ENCODE assay signal across 10 cellular contexts in the genomic region with DNA sequence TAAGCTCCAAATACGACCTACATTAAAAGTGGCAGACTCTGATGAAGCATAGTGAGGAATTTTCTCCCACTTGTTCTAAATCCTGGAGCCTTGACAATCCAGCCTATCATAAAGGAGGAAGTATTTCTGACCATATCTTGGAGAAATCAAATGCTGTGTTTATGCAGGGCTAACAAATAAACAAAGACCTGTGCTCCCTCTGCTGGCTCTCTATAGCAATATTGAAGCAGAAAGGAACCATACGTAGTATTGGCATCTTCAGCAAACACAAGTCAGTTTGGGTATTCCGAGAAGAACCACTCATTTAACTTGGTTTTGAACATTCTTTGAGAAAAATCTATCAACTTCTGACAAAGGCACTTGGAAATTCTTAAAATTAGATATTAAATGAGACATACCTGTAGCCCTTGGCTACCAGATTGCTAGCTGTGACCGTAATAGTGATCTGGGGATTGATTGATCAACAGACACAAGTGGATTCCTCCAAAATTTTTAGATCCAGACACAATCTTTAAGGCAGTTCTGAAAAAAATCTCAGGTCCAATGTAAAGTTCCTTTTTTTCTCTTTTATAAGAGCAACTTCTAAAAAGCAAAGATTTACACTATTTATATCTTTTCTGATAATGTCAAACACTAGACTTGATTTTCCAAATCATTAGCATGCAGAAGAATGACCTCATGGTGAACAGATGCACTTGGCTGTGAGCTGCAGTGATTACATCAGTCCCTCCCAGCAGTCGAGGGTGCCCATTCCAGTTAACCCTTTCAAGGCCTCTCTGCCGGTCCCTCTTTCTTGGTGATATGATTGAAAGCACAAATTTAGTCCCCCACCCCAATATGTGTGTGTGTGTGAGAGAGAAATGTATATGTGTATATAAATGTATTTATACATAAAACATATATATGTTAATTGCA. TPM values are rescaled to one million over a fixed set of nuclear protein-coding genes. Genes with fewer than 3 reads are reported as not detected.
DNase-seq lines count a peak whose midpoint lies in the region; ATAC-seq and TF ChIP-seq lines count a peak whose summit lies in the region.
"Had no signal": no experiment of that assay in that cellular context is flagged by ENCODE, and none has a peak within 500 bp of the region (broad histone marks: within the 10 kb centered on the region; RNA-seq: fewer than 3 reads in every experiment).

No MANE protein-coding gene starts in this region.

- H4K5ac ChIP-seq in mesendoderm (ENCODE audit: low read length): no peak overlapping the region

- H3K4me1 Mint-ChIP-seq in WTC11: peaks cover 57% of the 10 kb centered on the region

- H2BK120ac ChIP-seq in mesendoderm (ENCODE audit: low read depth, low read length): no peak overlapping the region

- TF ChIP-seq POLR2A in vagina (IDR thresholded peaks at IDR 0.05): no peak

- no peaks in the 10 kb centered on the region for H3K27me3 Mint-ChIP-seq in WTC11 (ENCODE audit: low read depth)

- H3K4ac ChIP-seq in mesendoderm (ENCODE audit: low read depth, low read length): no peak overlapping the region

- intact Hi-C loops in vagina (cut with DNase I): no loop called here

- no peak overlapping the region for H3K56ac ChIP-seq in mesendoderm (ENCODE audit: low read length)

- H3K23ac ChIP-seq in mesendoderm (ENCODE audit: low read length): no peak overlapping the region

- WGBS in mesendoderm (ENCODE audit: extremely low coverage, insufficient coverage, low lambda C conversion rate): no CpG with 5 or more reads among the region's 6 CpGs

- no peaks in the 10 kb centered on the region for H3K36me3 Mint-ChIP-seq in WTC11

- H3K79me1 ChIP-seq in mesendoderm (ENCODE audit: low read length): no peaks in the 10 kb centered on the region

- in situ Hi-C loops in HAP-1 (cut with MboI; ENCODE audit: low sequenced_read_pairs): no loop called here

- H3K9ac ChIP-seq in mesendoderm (ENCODE audit: low read length): no peak overlapping the region

- no peaks in the 10 kb centered on the region for H3K9me3 ChIP-seq in vagina
- no peaks in the 10 kb centered on the region for H3K9me3 ChIP-seq in HAP-1
- H3K9me3 ChIP-seq: sigmoid colon had no signal

- H3K27ac Mint-ChIP-seq in WTC11: no peak overlapping the region

- no peak overlapping the region for H2AK5ac ChIP-seq in mesendoderm (ENCODE audit: low read length)

- H3K4me2 ChIP-seq in mesendoderm (ENCODE audit: low read length): no peak overlapping the region

- H2BK15ac ChIP-seq in mesendoderm (replicated peaks; ENCODE audit: low read depth): no peak overlapping the region

- no peaks in the 10 kb centered on the region for H3K79me2 ChIP-seq in mesendoderm (ENCODE audit: control insufficient read depth, insufficient read depth, low read length)

- H3K4me3 Mint-ChIP-seq in WTC11: no peak overlapping the region

- H3K27me3 ChIP-seq in mesendoderm (ENCODE audit: insufficient read depth, low read length, poor library complexity) (no peaks in the 10 kb centered on the region), vagina (no peaks in the 10 kb centered on the region), HAP-1 (ENCODE audit: low read depth) (no peaks in the 10 kb centered on the region; the same call in 1 of the 2 replicates)
- H3K27me3 ChIP-seq: sigmoid colon had no signal

- H3K4me1 ChIP-seq in mesendoderm (ENCODE audit: control insufficient read depth, low read depth, low read length) (peaks cover 2% of the 10 kb centered on the region), vagina (no peaks in the 10 kb centered on the region), HAP-1 (peaks cover 4% of the 10 kb centered on the region; the same call in 1 of the 2 replicates)
- H3K4me1 ChIP-seq: sigmoid colon had no signal

- H3K4me3 ChIP-seq in mesendoderm (ENCODE audit: low read length): no peak overlapping the region
- H3K4me3 ChIP-seq in vagina: no peak overlapping the region
- no peak overlapping the region for H3K4me3 ChIP-seq in HAP-1
- H3K4me3 ChIP-seq: sigmoid colon had no signal

- H3K36me3 ChIP-seq in mesendoderm (ENCODE audit: control insufficient read depth, insufficient read depth, low read length) (no peaks in the 10 kb centered on the region), vagina (no peaks in the 10 kb centered on the region), HAP-1 (replicated peaks) (no peaks in the 10 kb centered on the region)

- peak; percentile 12 for DNase-seq in EH (ENCODE audit: low read depth)
- DNase-seq in NCI-H128 (lab: John Stamatoyannopoulos, UW; ENCODE audit: unreplicated experiment): peak; percentile 27
- no peak for DNase-seq in WTC11 (ENCODE audit: low spot score)
- peak; percentile 58 for DNase-seq in mesendoderm
- no peak for DNase-seq in vagina (ENCODE audit: extremely low spot score in 2 of 2)
- no peak for DNase-seq in HAP-1 (ENCODE audit: low spot score in 2 of 2)
- DNase-seq: sigmoid colon had no signal

- H3K27ac ChIP-seq in mesendoderm (ENCODE audit: low read depth, low read length) (no peak overlapping the region), vagina (no peak overlapping the region)
- H3K27ac ChIP-seq: epithelial cell of prostate, sigmoid colon had no signal

- POLR2A ChIA-PET in WTC11 (lab: Charles Lee): no interaction called here

- H3K9me3 Mint-ChIP-seq in WTC11: no peaks in the 10 kb centered on the region

- no peak for TF ChIP-seq CTCF in WTC11 (IDR thresholded peaks at IDR 0.05)
- TF ChIP-seq CTCF in vagina (IDR thresholded peaks at IDR 0.05): no peak

- no peak overlapping the region for H2BK5ac ChIP-seq in mesendoderm (ENCODE audit: low read length)

- CTCF ChIA-PET in WTC11 (lab: Charles Lee): interaction anchor here (1.0 to 2.5 kb wide), 4 partner anchors 13 to 186 kb away, joined by 3 to 9 read pairs (median 4); no protein-coding TSS in a partner anchor

- ATAC-seq in WTC11 (0 out of 2 replicates have a peak, but pooled peaks have one; percentile 18), GM19351 (IDR thresholded peaks at IDR 0.05; ENCODE audit: unreplicated experiment) (no peak), GM21390 (IDR thresholded peaks at IDR 0.05; ENCODE audit: unreplicated experiment) (no peak)

- no peak overlapping the region for H3K18ac ChIP-seq in mesendoderm (ENCODE audit: low read length)

- H4K8ac ChIP-seq in mesendoderm (ENCODE audit: low read depth, low read length): no peak overlapping the region

TF ChIP-seq in WTC11, 78 proteins besides CTCF, POLR2A, EP300 and RAD21 (continues in another document):
- no peak for TF ChIP-seq CREM (CRISPR knock-in tag; IDR thresholded peaks at IDR 0.05)
- TF ChIP-seq, protein P1, sequence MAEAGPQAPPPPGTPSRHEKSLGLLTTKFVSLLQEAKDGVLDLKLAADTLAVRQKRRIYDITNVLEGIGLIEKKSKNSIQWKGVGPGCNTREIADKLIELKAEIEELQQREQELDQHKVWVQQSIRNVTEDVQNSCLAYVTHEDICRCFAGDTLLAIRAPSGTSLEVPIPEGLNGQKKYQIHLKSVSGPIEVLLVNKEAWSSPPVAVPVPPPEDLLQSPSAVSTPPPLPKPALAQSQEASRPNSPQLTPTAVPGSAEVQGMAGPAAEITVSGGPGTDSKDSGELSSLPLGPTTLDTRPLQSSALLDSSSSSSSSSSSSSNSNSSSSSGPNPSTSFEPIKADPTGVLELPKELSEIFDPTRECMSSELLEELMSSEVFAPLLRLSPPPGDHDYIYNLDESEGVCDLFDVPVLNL (CRISPR knock-in tag; IDR thresholded peaks at IDR 0.05; ENCODE audit: borderline replicate concordance, low read depth): no peak
- no peak for TF ChIP-seq MYBL2 (CRISPR knock-in tag; IDR thresholded peaks at IDR 0.05)
- TF ChIP-seq SMAD3 (CRISPR knock-in tag; IDR thresholded peaks at IDR 0.05; ENCODE audit: borderline replicate concordance): no peak
- TF ChIP-seq RELA (CRISPR knock-in tag; IDR thresholded peaks at IDR 0.05; ENCODE audit: borderline replicate concordance): no peak
- TF ChIP-seq CREB1 (CRISPR knock-in tag; IDR thresholded peaks at IDR 0.05): no peak
- TF ChIP-seq ZNF121 (CRISPR knock-in tag; IDR thresholded peaks at IDR 0.05): no peak
- TF ChIP-seq, protein P2, sequence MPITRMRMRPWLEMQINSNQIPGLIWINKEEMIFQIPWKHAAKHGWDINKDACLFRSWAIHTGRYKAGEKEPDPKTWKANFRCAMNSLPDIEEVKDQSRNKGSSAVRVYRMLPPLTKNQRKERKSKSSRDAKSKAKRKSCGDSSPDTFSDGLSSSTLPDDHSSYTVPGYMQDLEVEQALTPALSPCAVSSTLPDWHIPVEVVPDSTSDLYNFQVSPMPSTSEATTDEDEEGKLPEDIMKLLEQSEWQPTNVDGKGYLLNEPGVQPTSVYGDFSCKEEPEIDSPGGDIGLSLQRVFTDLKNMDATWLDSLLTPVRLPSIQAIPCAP (CRISPR knock-in tag; IDR thresholded peaks at IDR 0.05): no peak
- TF ChIP-seq TEAD1 (CRISPR knock-in tag; IDR thresholded peaks at IDR 0.05): no peak
- no peak for TF ChIP-seq FOXK1 (CRISPR knock-in tag; IDR thresholded peaks at IDR 0.05)
- TF ChIP-seq ESRRA (CRISPR knock-in tag; IDR thresholded peaks at IDR 0.05; ENCODE audit: borderline replicate concordance): no peak
- TF ChIP-seq JUN (CRISPR knock-in tag; IDR thresholded peaks at IDR 0.05): no peak

RNA-seq across cellular contexts. Expression of a gene that starts 40.2 kb away (rescaled TPM):
- total RNA-seq in WTC11 (2021) (3.3 to 4.4 TPM (median 3.6 TPM) in 3 replicates), vagina (not detected)
- polyA plus RNA-seq in mesendoderm (2013, experiment 1 of 2): 0.01 TPM
- polyA plus RNA-seq in mesendoderm (2013, experiment 2 of 2): 0.01 TPM

Comparison
In these comparisons a context has a peak if more than half of its experiments do, and no peak if none do; other contexts are left out.
1. DNase-seq: peak in EH (single experiment), NCI-H128 (single experiment) and mesendoderm (single experiment); none in WTC11 (single experiment), vagina (0 of 2) and HAP-1 (0 of 2).